Comparison of ENCODE assay signal across 9 cellular contexts in genomic region chr1:6180578-6181311, GRCh38. TPM values are rescaled to one million over a fixed set of nuclear protein-coding genes. Genes with fewer than 3 reads are reported as not detected.
DNase-seq lines count a peak whose midpoint lies in the region; ATAC-seq and TF ChIP-seq lines count a peak whose summit lies in the region.
"Had no signal": no experiment of that assay in that cellular context is flagged by ENCODE, and none has a peak within 500 bp of the region (broad histone marks: within the 10 kb centered on the region; RNA-seq: fewer than 3 reads in every experiment).

No MANE protein-coding gene starts in this region.

- WGBS in heart left ventricle, 4 donors: 4 to 14% (median 5%) methylated on average over 21 to 54 of the region's 54 CpGs

- H3K27me3 ChIP-seq in left ventricle myocardium inferior (ENCODE audit: low read depth) (peaks cover 56% of the 10 kb centered on the region), heart left ventricle (peaks cover 17 to 52% (median 34%) of the 10 kb centered on the region in 9 donors), tibial artery (peaks cover 0 to 44% of the 10 kb centered on the region in 2 donors)

- H3K27me3 Mint-ChIP-seq in activated B cell treated with CpG ODN at 0.5 μM for 24 hours (peaks cover 37% of the 10 kb centered on the region), immature natural killer cell (ENCODE audit: low read depth in 3 of 3) (peaks cover 11 to 17% (median 14%) of the 10 kb centered on the region in 3 donors)

- H3K4me1 ChIP-seq in left ventricle myocardium inferior: peaks cover 27% of the 10 kb centered on the region
- peaks cover 5 to 30% (median 14%) of the 10 kb centered on the region in 12 donors for H3K4me1 ChIP-seq in heart left ventricle
- H3K4me1 ChIP-seq in tibial artery: peaks cover 0 to 49% (median 29%) of the 10 kb centered on the region in 4 donors

- H3K9me3 Mint-ChIP-seq in activated B cell treated with CpG ODN at 0.5 μM for 24 hours (no peaks in the 10 kb centered on the region), immature natural killer cell (peaks cover 0 to 2% (median 0%) of the 10 kb centered on the region in 6 donors)

- DNase-seq in left ventricle myocardium inferior (no peak), heart left ventricle (no peak), activated B cell treated with CpG ODN at 0.5 μM for 24 hours (no peak), immature natural killer cell (no peak), tibial artery (no peak), posterior vena cava (ENCODE audit: low spot score) (no peak), cerebellar nuclear complex (lab: John Stamatoyannopoulos, UW) (no peak)

- H3K36me3 ChIP-seq in left ventricle myocardium inferior (peaks cover 6% of the 10 kb centered on the region), heart left ventricle (peaks cover 0 to 14% (median 7%) of the 10 kb centered on the region in 9 donors), tibial artery (peaks cover 0 to 6% (median 0%) of the 10 kb centered on the region in 3 donors)

- no peaks in the 10 kb centered on the region for H3K9me3 ChIP-seq in left ventricle myocardium inferior (replicated peaks)
- H3K9me3 ChIP-seq in heart left ventricle: no peaks in the 10 kb centered on the region
- H3K9me3 ChIP-seq in tibial artery: no peaks in the 10 kb centered on the region
- H3K9me3 ChIP-seq: HAP-1 had no signal

- intact Hi-C loops in left ventricle myocardium inferior (cut with micrococcal nuclease) (loop anchor here (10.0 kb wide), 1 partner anchor 126 kb away; no protein-coding TSS in a partner anchor), heart left ventricle (cut with DNase I) (loop anchor here in 3 of 10 donors (5.0 kb wide), 2 partner anchors 123 to 128 kb away; no protein-coding TSS in a partner anchor), activated B cell treated with CpG ODN at 0.5 μM for 24 hours (cut with micrococcal nuclease) (no loop called here), tibial artery (cut with DNase I; ENCODE audit: low total_unique reads) (no loop called here), posterior vena cava (cut with DNase I) (no loop called here)

- H3K27ac Mint-ChIP-seq in activated B cell treated with CpG ODN at 0.5 μM for 24 hours: no peak overlapping the region
- no peak overlapping the region for H3K27ac Mint-ChIP-seq in immature natural killer cell

- CTCF ChIA-PET in activated B cell treated with CpG ODN at 0.5 μM for 24 hours (lab: Charles Lee): no interaction called here

- ATAC-seq in heart left ventricle (no peak), activated B cell treated with CpG ODN at 0.5 μM for 24 hours (ENCODE audit: low read depth) (no peak), HG03175 (IDR thresholded peaks at IDR 0.05; ENCODE audit: unreplicated experiment) (no peak)

- TF ChIP-seq CTCF in left ventricle myocardium inferior (IDR thresholded peaks at IDR 0.05; ENCODE audit: borderline replicate concordance): no peak
- peak in 1 of 12 donors; percentile 2 for TF ChIP-seq CTCF in heart left ventricle (IDR thresholded peaks at IDR 0.05)
- TF ChIP-seq CTCF in activated B cell treated with CpG ODN at 0.5 μM for 24 hours (IDR thresholded peaks at IDR 0.05): no peak
- no peak for TF ChIP-seq CTCF in tibial artery (IDR thresholded peaks at IDR 0.05)

- TF ChIP-seq POLR2A in heart left ventricle (IDR thresholded peaks at IDR 0.05): no peak

- peaks cover 28% of the 10 kb centered on the region for H3K4me1 Mint-ChIP-seq in activated B cell treated with CpG ODN at 0.5 μM for 24 hours
- H3K4me1 Mint-ChIP-seq in immature natural killer cell: peaks cover 18 to 22% of the 10 kb centered on the region in 2 donors

- H3K27ac ChIP-seq in left ventricle myocardium inferior (replicated peaks) (no peak overlapping the region), heart left ventricle (no peak overlapping the region), tibial artery (peak overlapping the region in 1 of 2 donors; percentile 25)

- POLR2A ChIA-PET in activated B cell treated with CpG ODN at 0.5 μM for 24 hours (lab: Charles Lee): no interaction called here

- H3K4me3 Mint-ChIP-seq in activated B cell treated with CpG ODN at 0.5 μM for 24 hours: peak overlapping the region; percentile 58
- H3K4me3 Mint-ChIP-seq in immature natural killer cell: peak overlapping the region in 3 of 5 donors; percentile 46 to 58 (median 48)

- peak overlapping the region; percentile 55 for H3K4me3 ChIP-seq in left ventricle myocardium inferior
- H3K4me3 ChIP-seq in heart left ventricle: peak overlapping the region in 1 of 12 donors; percentile 41
- H3K4me3 ChIP-seq in tibial artery: peak overlapping the region; percentile 45 to 50
- H3K4me3 ChIP-seq: HAP-1 had no signal

- peaks cover 20% of the 10 kb centered on the region for H3K36me3 Mint-ChIP-seq in activated B cell treated with CpG ODN at 0.5 μM for 24 hours (ENCODE audit: low read depth)
- H3K36me3 Mint-ChIP-seq in immature natural killer cell: peaks cover under 1 to 4% (median under 1%) of the 10 kb centered on the region in 3 donors

RNA-seq across cellular contexts. Expression of gene CHD5, which starts 0.6 kb away (rescaled TPM):
- total RNA-seq in left ventricle myocardium inferior (0.19 TPM), heart left ventricle (1 to 10 TPM in 1 of 9 donors, under 1 TPM in 6, not detected in 2; 0.07 to 1.3 (median 0.32) TPM), activated B cell treated with CpG ODN at 0.5 μM for 24 hours (0.31 and 0.49 TPM in 2 replicates), posterior vena cava (1 to 10 TPM; 1.4 to 2.4 TPM)
- polyA plus RNA-seq in heart left ventricle (under 1 TPM; 0.07 to 0.08 TPM), immature natural killer cell (under 1 TPM in 1 of 3 donors, not detected in 2; 0.12 TPM)

RNA-seq across cellular contexts. Expression of gene RPL22, which starts 18.6 kb away (rescaled TPM):
- total RNA-seq in left ventricle myocardium inferior (250 TPM), heart left ventricle (100 to 1,000 TPM in 7 of 9 donors, 10 to 100 TPM in 2; 63.6 to 343 (median 241) TPM), activated B cell treated with CpG ODN at 0.5 μM for 24 hours (614 and 621 TPM in 2 replicates), posterior vena cava (100 to 1,000 TPM; 275 to 296 TPM)
- polyA plus RNA-seq in heart left ventricle (100 to 1,000 TPM; 198 to 353 TPM), immature natural killer cell (100 to 1,000 TPM in 2 of 3 donors, 10 to 100 TPM in 1; 62.3 to 129 (median 124) TPM)

RNA-seq across cellular contexts. Expression of gene RNF207, which starts 25.2 kb away (rescaled TPM):
- total RNA-seq in left ventricle myocardium inferior: 83.3 TPM
- 100 to 1,000 TPM in 1 of 9 donors, 10 to 100 TPM in 8; 27.0 to 126 (median 58.2) TPM for total RNA-seq in heart left ventricle
- 10 to 100 TPM; 10.6 to 88.6 TPM for polyA plus RNA-seq in heart left ventricle
- 3.3 and 4.1 TPM in 2 replicates for total RNA-seq in activated B cell treated with CpG ODN at 0.5 μM for 24 hours
- polyA plus RNA-seq in immature natural killer cell: 1 to 10 TPM in 1 of 3 donors, under 1 TPM in 1, not detected in 1; 0.19 to 3.0 TPM
- 1 to 10 TPM; 8.6 to 8.7 TPM for total RNA-seq in posterior vena cava

RNA-seq across cellular contexts. Expression of gene ICMT, which starts 55.0 kb away (rescaled TPM):
- total RNA-seq in left ventricle myocardium inferior: 70.3 TPM
- 100 to 1,000 TPM in 2 of 9 donors, 10 to 100 TPM in 7; 48.7 to 102 (median 64.1) TPM for total RNA-seq in heart left ventricle
- polyA plus RNA-seq in heart left ventricle: 10 to 100 TPM; 26.8 to 61.6 TPM
- total RNA-seq in activated B cell treated with CpG ODN at 0.5 μM for 24 hours: 14.8 and 15.7 TPM in 2 replicates
- polyA plus RNA-seq in immature natural killer cell: 10 to 100 TPM; 17.3 to 30.7 (median 20.4) TPM
- 10 to 100 TPM; 49.6 to 61.1 TPM for total RNA-seq in posterior vena cava
